In genomic region chr7:124032369-124033092, GRCh38 we compare ENCODE assay signal across 8 cellular contexts. TPM values are rescaled to one million over a fixed set of nuclear protein-coding genes. Genes with fewer than 3 reads are reported as not detected.
DNase-seq lines count a peak whose midpoint lies in the region; ATAC-seq and TF ChIP-seq lines count a peak whose summit lies in the region.

TMEM229A (minus strand) TSS chr7:124033067; CDS start chr7:124033003, 64 bp downstream.

- H3K4me3 ChIP-seq in Caco-2 (ENCODE audit: low read depth, low read length): peak within 1 kb of the TSS; percentile 49
- H3K4me3 ChIP-seq in kidney epithelial cell (ENCODE audit: low read depth, low read length): peak within 1 kb of the TSS; percentile 28
- H3K4me3 ChIP-seq in spleen: peak within 1 kb of the TSS; percentile 20 to 64 (median 36)

- H3K4me1 ChIP-seq in Caco-2: peaks cover 28% of the 10 kb centered on the region
- peaks cover 7 to 22% (median 18%) of the 10 kb centered on the region in 6 donors for H3K4me1 ChIP-seq in spleen

- peaks cover 17% of the 10 kb centered on the region for H3K27me3 Mint-ChIP-seq in Caco-2 (ENCODE audit: insufficient read depth, unreplicated experiment)
- H3K27me3 Mint-ChIP-seq in central memory CD8-positive, alpha-beta T cell: peaks cover 52% of the 10 kb centered on the region

- H3K4me3 Mint-ChIP-seq in Caco-2 (ENCODE audit: unreplicated experiment): peak within 1 kb of the TSS; percentile 77
- peak within 1 kb of the TSS; percentile 46 for H3K4me3 Mint-ChIP-seq in central memory CD8-positive, alpha-beta T cell

- no peaks in the 10 kb centered on the region; the same call in 1 of the 2 replicates for H3K27me3 ChIP-seq in Caco-2 (replicated peaks; ENCODE audit: control insufficient read depth, insufficient read depth, low read length)
- H3K27me3 ChIP-seq in kidney epithelial cell (ENCODE audit: control insufficient read depth, insufficient read depth, low read length): peaks cover 23% of the 10 kb centered on the region
- H3K27me3 ChIP-seq in spleen (replicated peaks in 1 of 7): peaks cover 0 to 70% (median 37%) of the 10 kb centered on the region in 7 donors

- no peak within 1 kb of the TSS for H3K27ac Mint-ChIP-seq in Caco-2 (ENCODE audit: unreplicated experiment)
- H3K27ac Mint-ChIP-seq in central memory CD8-positive, alpha-beta T cell (ENCODE audit: low read depth): no peak within 1 kb of the TSS

- no peaks in the 10 kb centered on the region for H3K36me3 Mint-ChIP-seq in Caco-2 (ENCODE audit: insufficient read depth, unreplicated experiment)
- H3K36me3 Mint-ChIP-seq in central memory CD8-positive, alpha-beta T cell (ENCODE audit: insufficient read depth): no peaks in the 10 kb centered on the region

- peaks cover 8% of the 10 kb centered on the region for H3K4me1 Mint-ChIP-seq in Caco-2 (ENCODE audit: low read depth, unreplicated experiment)
- peaks cover 4% of the 10 kb centered on the region for H3K4me1 Mint-ChIP-seq in central memory CD8-positive, alpha-beta T cell

- no peaks in the 10 kb centered on the region for H3K9me3 Mint-ChIP-seq in Caco-2 (ENCODE audit: unreplicated experiment)
- H3K9me3 Mint-ChIP-seq in central memory CD8-positive, alpha-beta T cell: no peaks in the 10 kb centered on the region

- DNase-seq in Caco-2 (peak; percentile 57 to 60), NCI-H748 (lab: John Stamatoyannopoulos, UW; ENCODE audit: unreplicated experiment) (peak; percentile 81), kidney epithelial cell (ENCODE audit: low read depth) (peak; percentile 7), spleen (peak; percentile 73)
- no peak for DNase-seq in central memory CD8-positive, alpha-beta T cell (ENCODE audit: low spot score in 2 of 2)

- H3K9me3 ChIP-seq in Caco-2: no peaks in the 10 kb centered on the region; the same call in 1 of the 2 replicates
- H3K9me3 ChIP-seq in spleen: no peaks in the 10 kb centered on the region

- H3K27ac ChIP-seq in spleen: no peak within 1 kb of the TSS

- intact Hi-C loops in Caco-2 (cut with micrococcal nuclease; ENCODE audit: unreplicated experiment): no loop called here
- intact Hi-C loops in spleen (cut with DNase I; ENCODE audit: low total_unique reads): no loop called here

- no peaks in the 10 kb centered on the region for H3K36me3 ChIP-seq in Caco-2 (ENCODE audit: control insufficient read depth, insufficient read depth, low read length)
- H3K36me3 ChIP-seq in kidney epithelial cell (ENCODE audit: control insufficient read depth, insufficient read depth, low read length): no peaks in the 10 kb centered on the region
- H3K36me3 ChIP-seq in spleen: no peaks in the 10 kb centered on the region

- no TSS peak for BruUV-seq in Caco-2 (replicated peaks; lab: Mats Ljungman, UMichigan)

- 1 to 5% (median 2%) methylated on average over 18 to 86 of the region's 86 CpGs; no CpG with 5 or more reads in 1 of the 5 donors for WGBS in spleen, 5 donors

- TF ChIP-seq CTCF in Caco-2 (IDR thresholded peaks at IDR 0.05; ENCODE audit: insufficient read depth in 1 of 2, low read depth in 1 of 2, low read length in 1 of 2, severe bottlenecking in 1 of 2, unreplicated experiment in 1 of 2) (no peak), kidney epithelial cell (IDR thresholded peaks at IDR 0.05; ENCODE audit: insufficient read depth, low read length, poor library complexity, severe bottlenecking) (no peak), spleen (IDR thresholded peaks at IDR 0.05 in 8 of 11, conservative IDR thresholded peaks at IDR 0.05 in 3 of 11) (no peak)

- CTCF ChIA-PET in Caco-2 (lab: Charles Lee): interaction anchor here (0.5 to 1.1 kb wide), 3 partner anchors 31 to 67 kb away, joined by 3 read pairs; no protein-coding TSS in a partner anchor

- no peak for TF ChIP-seq POLR2A in spleen (IDR thresholded peaks at IDR 0.05)

- ATAC-seq in GM21723 (IDR thresholded peaks at IDR 0.05; ENCODE audit: unreplicated experiment) (peak; percentile 50), GM21360 (IDR thresholded peaks at IDR 0.05; ENCODE audit: unreplicated experiment) (no peak), GM19455 (IDR thresholded peaks at IDR 0.05; ENCODE audit: unreplicated experiment) (no peak)
- ATAC-seq in central memory CD8-positive, alpha-beta T cell (replicated peaks; ENCODE audit: extremely low read depth, poor library complexity, severe bottlenecking): no peak

- POLR2A ChIA-PET in Caco-2 (lab: Charles Lee): no interaction called here

RNA-seq across cellular contexts. Expression of gene TMEM229A, which starts in this region (rescaled TPM):
- total RNA-seq in Caco-2 (2022) (0.50 and 0.88 TPM in 2 replicates), kidney epithelial cell (not detected in 2 replicates), spleen (under 1 TPM in 2 of 7 donors, not detected in 5; 0.17 to 0.33 TPM)
- polyA plus RNA-seq in spleen: under 1 TPM in 1 of 3 donors, not detected in 2; 0.06 TPM

Comparison
In these comparisons a context has a peak if more than half of its experiments do, and no peak if none do; other contexts are left out.
1. Peak in DNase-seq and H3K4me3 ChIP-seq in Caco-2; RNA of the gene not detected or under 1 TPM.
2. Peak in DNase-seq and H3K4me3 ChIP-seq in kidney epithelial cell; RNA of the gene not detected or under 1 TPM.
3. Peak in DNase-seq and H3K4me3 ChIP-seq in spleen; RNA of the gene not detected or under 1 TPM.